9 cellular contexts compared by ENCODE assay signal in genomic region chr9:5518061-5518936, GRCh38. TPM values are rescaled to one million over a fixed set of nuclear protein-coding genes. Genes with fewer than 3 reads are reported as not detected.
DNase-seq lines count a peak whose midpoint lies in the region; ATAC-seq and TF ChIP-seq lines count a peak whose summit lies in the region.
"Had no signal": no experiment of that assay in that cellular context is flagged by ENCODE, and none has a peak within 500 bp of the region (broad histone marks: within the 10 kb centered on the region; RNA-seq: fewer than 3 reads in every experiment).

No MANE protein-coding gene starts in this region.

- H3K4me1 ChIP-seq in left ventricle myocardium inferior = peaks cover 48% of the 10 kb centered on the region
- peaks cover 11% of the 10 kb centered on the region for H3K4me1 ChIP-seq in effector memory CD4-positive, alpha-beta T cell (ENCODE audit: control insufficient read depth, insufficient read depth, low read length, poor library complexity, severe bottlenecking)
- H3K4me1 ChIP-seq: lower lobe of right lung had no signal

- H3K4me3 ChIP-seq in left ventricle myocardium inferior = no peak overlapping the region
- no peak overlapping the region for H3K4me3 ChIP-seq in effector memory CD4-positive, alpha-beta T cell (ENCODE audit: insufficient read depth, low read depth, low read length, poor library complexity, severe bottlenecking)
- H3K4me3 ChIP-seq: lower lobe of right lung had no signal

- H3K36me3 ChIP-seq in left ventricle myocardium inferior = no peaks in the 10 kb centered on the region
- no peaks in the 10 kb centered on the region for H3K36me3 ChIP-seq in effector memory CD4-positive, alpha-beta T cell (ENCODE audit: control insufficient read depth, insufficient read depth, low read length)
- H3K36me3 ChIP-seq: lower lobe of right lung had no signal

- ATAC-seq in GM18505 (IDR thresholded peaks at IDR 0.05; ENCODE audit: unreplicated experiment) (peak; percentile 64), GM21529 (IDR thresholded peaks at IDR 0.05; ENCODE audit: unreplicated experiment) (peak; percentile 78), HG03520 (IDR thresholded peaks at IDR 0.05; ENCODE audit: unreplicated experiment) (peak; percentile 62), HG02970 (IDR thresholded peaks at IDR 0.05; ENCODE audit: low FRiP score, unreplicated experiment) (no peak)
- ATAC-seq: lower lobe of right lung had no signal

- H3K27ac ChIP-seq in left ventricle myocardium inferior (replicated peaks) = peak overlapping the region; percentile 77
- H3K27ac ChIP-seq in effector memory CD4-positive, alpha-beta T cell (ENCODE audit: insufficient read depth, low read length, poor library complexity, severe bottlenecking) = no peak overlapping the region
- H3K27ac ChIP-seq: lower lobe of right lung had no signal

- H3K27me3 ChIP-seq in left ventricle myocardium inferior (ENCODE audit: low read depth) = no peaks in the 10 kb centered on the region
- no peaks in the 10 kb centered on the region for H3K27me3 ChIP-seq in effector memory CD4-positive, alpha-beta T cell (replicated peaks; ENCODE audit: control insufficient read depth, insufficient read depth, low read length, poor library complexity, severe bottlenecking)

- DNase-seq in left ventricle myocardium inferior = no peak
- no peak for DNase-seq in amygdala (lab: John Stamatoyannopoulos, UW)
- DNase-seq in NCI-H1694 treated with DMSO at 0.1 percent for 48 hours (lab: John Stamatoyannopoulos, UW) = no peak
- no peak for DNase-seq in effector memory CD4-positive, alpha-beta T cell
- DNase-seq: lower lobe of right lung had no signal

- TF ChIP-seq POLR2A in GM18505 (IDR thresholded peaks at IDR 0.05; ENCODE audit: borderline replicate concordance, extremely low read depth, insufficient read depth, insufficient read length) = peak; percentile 14

- TF ChIP-seq CTCF in left ventricle myocardium inferior (IDR thresholded peaks at IDR 0.05; ENCODE audit: borderline replicate concordance) = no peak

- peaks cover 5% of the 10 kb centered on the region for H3K9me3 ChIP-seq in left ventricle myocardium inferior (replicated peaks)
- H3K9me3 ChIP-seq in effector memory CD4-positive, alpha-beta T cell (ENCODE audit: control insufficient read depth, low read length) = no peaks in the 10 kb centered on the region
- H3K9me3 ChIP-seq: lower lobe of right lung had no signal

- intact Hi-C loops in left ventricle myocardium inferior (cut with micrococcal nuclease) = no loop called here

RNA-seq across cellular contexts. Expression of gene PDCD1LG2, which starts 8.0 kb away (rescaled TPM):
- total RNA-seq in left ventricle myocardium inferior = 2.0 TPM
